Comparison of ENCODE assay signal across 1 cellular context in genomic region chr16:30698139-30698815, GRCh38.
TF ChIP-seq lines count a peak whose summit lies in the region.

No MANE protein-coding gene starts in this region.

TF ChIP-seq in K562, 482 proteins besides CTCF, POLR2A, EP300 and RAD21 (continued from another document and continues in another):
- TF ChIP-seq, protein P1, sequence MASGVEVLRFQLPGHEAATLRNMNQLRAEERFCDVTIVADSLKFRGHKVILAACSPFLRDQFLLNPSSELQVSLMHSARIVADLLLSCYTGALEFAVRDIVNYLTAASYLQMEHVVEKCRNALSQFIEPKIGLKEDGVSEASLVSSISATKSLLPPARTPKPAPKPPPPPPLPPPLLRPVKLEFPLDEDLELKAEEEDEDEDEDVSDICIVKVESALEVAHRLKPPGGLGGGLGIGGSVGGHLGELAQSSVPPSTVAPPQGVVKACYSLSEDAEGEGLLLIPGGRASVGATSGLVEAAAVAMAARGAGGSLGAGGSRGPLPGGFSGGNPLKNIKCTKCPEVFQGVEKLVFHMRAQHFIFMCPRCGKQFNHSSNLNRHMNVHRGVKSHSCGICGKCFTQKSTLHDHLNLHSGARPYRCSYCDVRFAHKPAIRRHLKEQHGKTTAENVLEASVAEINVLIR (CRISPR knock-in tag; IDR thresholded peaks at IDR 0.05) = peak; percentile 8; the same call in 1 of the 2 replicates
- TF ChIP-seq TCF15 (CRISPR knock-in tag; IDR thresholded peaks at IDR 0.05) (0 out of 2 replicates have a peak, but pooled peaks have one; percentile 20), BRD9 (IDR thresholded peaks at IDR 0.05; ENCODE audit: low read depth, partially characterized antibody) (peak; percentile 96), RNF2 (IDR thresholded peaks at IDR 0.05) (peak; percentile 81), CSDE1 (IDR thresholded peaks at IDR 0.05) (peak in 1 of 2 experiments; percentile 54; a peak in 1 of 4 replicates), CBX3 (IDR thresholded peaks at IDR 0.05; ENCODE audit: borderline replicate concordance in 1 of 2, low read length in 2 of 2) (no peak), ZNF311 (CRISPR knock-in tag; IDR thresholded peaks at IDR 0.05) (no peak), NONO (IDR thresholded peaks at IDR 0.05; ENCODE audit: low read depth in 2 of 2, low read length in 1 of 2) (peak; percentile 80 to 86; a peak in 3 of 4 replicates), CBFA2T2 (conservative IDR thresholded peaks at IDR 0.05) (no peak), SIN3B (IDR thresholded peaks at IDR 0.05; ENCODE audit: low read depth) (peak; percentile 22; the same call in 1 of the 2 replicates), HNRNPL (IDR thresholded peaks at IDR 0.05; ENCODE audit: low read depth, low read length) (peak; percentile 58; the same call in 1 of the 2 replicates), DIDO1 (tag; IDR thresholded peaks at IDR 0.05; ENCODE audit: low read depth) (peak; percentile 49; the same call in 1 of the 2 replicates), SMC3 (conservative IDR thresholded peaks at IDR 0.05; ENCODE audit: insufficient read depth, low read depth, low read length) (no peak), CTBP1 (IDR thresholded peaks at IDR 0.05; ENCODE audit: borderline replicate concordance) (peak; percentile 88), ILK (tag; IDR thresholded peaks at IDR 0.05; ENCODE audit: borderline replicate concordance, low read depth) (no peak), ZNF584 (CRISPR knock-in tag; IDR thresholded peaks at IDR 0.05; ENCODE audit: low read depth) (peak; percentile 81; the same call in 1 of the 2 replicates), GABPB1 (CRISPR knock-in tag; IDR thresholded peaks at IDR 0.05) (peak; percentile 77; the same call in 1 of the 2 replicates), ZNF586 (CRISPR knock-in tag; conservative IDR thresholded peaks at IDR 0.05) (no peak; the same call in 1 of the 2 replicates), PPARD (CRISPR knock-in tag; IDR thresholded peaks at IDR 0.05) (no peak), E2F1 (CRISPR knock-in tag; IDR thresholded peaks at IDR 0.05) (peak; percentile 75; the same call in 1 of the 2 replicates), BCOR (IDR thresholded peaks at IDR 0.05) (peak; percentile 45; the same call in 1 of the 2 replicates), SMAD3 (CRISPR knock-in tag; conservative IDR thresholded peaks at IDR 0.05) (0 out of 2 replicates have a peak, but pooled peaks have one; percentile 33), STAG1 (CRISPR knock-in tag; IDR thresholded peaks at IDR 0.05; ENCODE audit: borderline replicate concordance) (no peak), ZNF165 (CRISPR knock-in tag; IDR thresholded peaks at IDR 0.05; ENCODE audit: borderline replicate concordance) (no peak), ZNF57 (CRISPR knock-in tag; IDR thresholded peaks at IDR 0.05) (no peak), LCOR (CRISPR knock-in tag; IDR thresholded peaks at IDR 0.05) (peak; percentile 27), TAF1 (IDR thresholded peaks at IDR 0.05; ENCODE audit: control insufficient read depth, extremely low read depth, insufficient read depth, low read length, severe bottlenecking) (peak; percentile 58), JUN (IDR thresholded peaks at IDR 0.05; ENCODE audit: borderline replicate concordance, low read depth, low read length) (no peak), JUN (CRISPR knock-in tag; IDR thresholded peaks at IDR 0.05; ENCODE audit: borderline replicate concordance) (0 out of 2 replicates have a peak, but pooled peaks have one; percentile 59), E4F1 (CRISPR knock-in tag; IDR thresholded peaks at IDR 0.05; ENCODE audit: borderline replicate concordance) (no peak), RBFOX2 (IDR thresholded peaks at IDR 0.05; ENCODE audit: low read depth, low read length) (peak; percentile 98), SLC30A9 (CRISPR knock-in tag; IDR thresholded peaks at IDR 0.05) (0 out of 2 replicates have a peak, but pooled peaks have one; percentile 55), ZNF175 (CRISPR knock-in tag; IDR thresholded peaks at IDR 0.05; ENCODE audit: low read depth) (peak; percentile 41; the same call in 1 of the 2 replicates), LARP7 (IDR thresholded peaks at IDR 0.05) (peak; percentile 72; the same call in 1 of the 2 replicates), YBX1 (IDR thresholded peaks at IDR 0.05) (no peak), RB1 (IDR thresholded peaks at IDR 0.05; ENCODE audit: low read depth) (peak; percentile 80; the same call in 1 of the 2 replicates), ZNF274 (IDR thresholded peaks at IDR 0.05; ENCODE audit: borderline replicate concordance, low read depth, low read length) (peak; percentile 17; the same call in 1 of the 2 replicates), CCNT2 (IDR thresholded peaks at IDR 0.05; ENCODE audit: borderline replicate concordance, extremely low read depth, insufficient read length, low read depth, low read length) (no peak), ZNF41 (CRISPR knock-in tag; conservative IDR thresholded peaks at IDR 0.05) (no peak), ETS1 (conservative IDR thresholded peaks at IDR 0.05; ENCODE audit: control insufficient read depth, low read depth, low read length) (peak; percentile 34; the same call in 1 of the 2 replicates), ZNF12 (CRISPR knock-in tag; IDR thresholded peaks at IDR 0.05) (no peak; the same call in 1 of the 2 replicates), NR2F6 (CRISPR knock-in tag; IDR thresholded peaks at IDR 0.05) (no peak), ZNF263 (CRISPR knock-in tag; IDR thresholded peaks at IDR 0.05; ENCODE audit: borderline replicate concordance) (peak; percentile 69; the same call in 1 of the 2 replicates), DEAF1 (CRISPR knock-in tag; IDR thresholded peaks at IDR 0.05) (peak; percentile 36; the same call in 1 of the 2 replicates), L3MBTL2 (IDR thresholded peaks at IDR 0.05) (no peak), FOXP1 (CRISPR knock-in tag; IDR thresholded peaks at IDR 0.05) (no peak; the same call in 1 of the 2 replicates)
- TF ChIP-seq, protein P2, sequence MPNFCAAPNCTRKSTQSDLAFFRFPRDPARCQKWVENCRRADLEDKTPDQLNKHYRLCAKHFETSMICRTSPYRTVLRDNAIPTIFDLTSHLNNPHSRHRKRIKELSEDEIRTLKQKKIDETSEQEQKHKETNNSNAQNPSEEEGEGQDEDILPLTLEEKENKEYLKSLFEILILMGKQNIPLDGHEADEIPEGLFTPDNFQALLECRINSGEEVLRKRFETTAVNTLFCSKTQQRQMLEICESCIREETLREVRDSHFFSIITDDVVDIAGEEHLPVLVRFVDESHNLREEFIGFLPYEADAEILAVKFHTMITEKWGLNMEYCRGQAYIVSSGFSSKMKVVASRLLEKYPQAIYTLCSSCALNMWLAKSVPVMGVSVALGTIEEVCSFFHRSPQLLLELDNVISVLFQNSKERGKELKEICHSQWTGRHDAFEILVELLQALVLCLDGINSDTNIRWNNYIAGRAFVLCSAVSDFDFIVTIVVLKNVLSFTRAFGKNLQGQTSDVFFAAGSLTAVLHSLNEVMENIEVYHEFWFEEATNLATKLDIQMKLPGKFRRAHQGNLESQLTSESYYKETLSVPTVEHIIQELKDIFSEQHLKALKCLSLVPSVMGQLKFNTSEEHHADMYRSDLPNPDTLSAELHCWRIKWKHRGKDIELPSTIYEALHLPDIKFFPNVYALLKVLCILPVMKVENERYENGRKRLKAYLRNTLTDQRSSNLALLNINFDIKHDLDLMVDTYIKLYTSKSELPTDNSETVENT (CRISPR knock-in tag; IDR thresholded peaks at IDR 0.05) = peak; percentile 88; the same call in 1 of the 2 replicates
- TF ChIP-seq, protein P3, sequence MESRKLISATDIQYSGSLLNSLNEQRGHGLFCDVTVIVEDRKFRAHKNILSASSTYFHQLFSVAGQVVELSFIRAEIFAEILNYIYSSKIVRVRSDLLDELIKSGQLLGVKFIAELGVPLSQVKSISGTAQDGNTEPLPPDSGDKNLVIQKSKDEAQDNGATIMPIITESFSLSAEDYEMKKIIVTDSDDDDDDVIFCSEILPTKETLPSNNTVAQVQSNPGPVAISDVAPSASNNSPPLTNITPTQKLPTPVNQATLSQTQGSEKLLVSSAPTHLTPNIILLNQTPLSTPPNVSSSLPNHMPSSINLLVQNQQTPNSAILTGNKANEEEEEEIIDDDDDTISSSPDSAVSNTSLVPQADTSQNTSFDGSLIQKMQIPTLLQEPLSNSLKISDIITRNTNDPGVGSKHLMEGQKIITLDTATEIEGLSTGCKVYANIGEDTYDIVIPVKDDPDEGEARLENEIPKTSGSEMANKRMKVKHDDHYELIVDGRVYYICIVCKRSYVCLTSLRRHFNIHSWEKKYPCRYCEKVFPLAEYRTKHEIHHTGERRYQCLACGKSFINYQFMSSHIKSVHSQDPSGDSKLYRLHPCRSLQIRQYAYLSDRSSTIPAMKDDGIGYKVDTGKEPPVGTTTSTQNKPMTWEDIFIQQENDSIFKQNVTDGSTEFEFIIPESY (CRISPR knock-in tag; IDR thresholded peaks at IDR 0.05) = peak; percentile 11; the same call in 1 of the 2 replicates
- TF ChIP-seq, protein P4, sequence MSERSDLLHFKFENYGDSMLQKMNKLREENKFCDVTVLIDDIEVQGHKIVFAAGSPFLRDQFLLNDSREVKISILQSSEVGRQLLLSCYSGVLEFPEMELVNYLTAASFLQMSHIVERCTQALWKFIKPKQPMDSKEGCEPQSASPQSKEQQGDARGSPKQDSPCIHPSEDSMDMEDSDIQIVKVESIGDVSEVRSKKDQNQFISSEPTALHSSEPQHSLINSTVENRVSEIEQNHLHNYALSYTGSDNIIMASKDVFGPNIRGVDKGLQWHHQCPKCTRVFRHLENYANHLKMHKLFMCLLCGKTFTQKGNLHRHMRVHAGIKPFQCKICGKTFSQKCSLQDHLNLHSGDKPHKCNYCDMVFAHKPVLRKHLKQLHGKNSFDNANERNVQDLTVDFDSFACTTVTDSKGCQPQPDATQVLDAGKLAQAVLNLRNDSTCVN (CRISPR knock-in tag; IDR thresholded peaks at IDR 0.05) = 0 out of 2 replicates have a peak, but pooled peaks have one; percentile 20
